Comparison of ENCODE assay signal across 8 cellular contexts in genomic region chr12:112380663-112381420, GRCh38. TPM values are rescaled to one million over a fixed set of nuclear protein-coding genes. Genes with fewer than 3 reads are reported as not detected.
A peak's percentile ranks its signal among the peaks of the same experiment; 100 is the strongest.
DNase-seq lines count a peak whose midpoint lies in the region; ATAC-seq and TF ChIP-seq lines count a peak whose summit lies in the region.

No MANE protein-coding gene starts in this region.

- no peaks in the 10 kb centered on the region for H3K36me3 ChIP-seq in PC-9 (ENCODE audit: low read depth)
- H3K36me3 ChIP-seq in naive thymus-derived CD4-positive, alpha-beta T cell (ENCODE audit: control insufficient read depth in 2 of 3, insufficient read depth in 3 of 3, low read length in 3 of 3), result no peaks in the 10 kb centered on the region

- peaks cover under 1% of the 10 kb centered on the region; the same call in 1 of the 2 replicates for H3F3A ChIP-seq in PC-9 (ENCODE audit: insufficient read depth, low read depth)

- H3K9me2 ChIP-seq in PC-9 (ENCODE audit: insufficient read depth), result no peaks in the 10 kb centered on the region

- H3K4me2 ChIP-seq in PC-9, result peak overlapping the region; percentile 91

- no peaks in the 10 kb centered on the region for H3K9me3 Mint-ChIP-seq in endothelial cell (ENCODE audit: unreplicated experiment)
- no peaks in the 10 kb centered on the region for H3K9me3 Mint-ChIP-seq in naive thymus-derived CD4-positive, alpha-beta T cell

- H4K20me1 ChIP-seq in PC-9 (ENCODE audit: insufficient read depth), result peaks cover 5% of the 10 kb centered on the region

- H2AFZ ChIP-seq in PC-9, result peak overlapping the region; percentile 97

- peaks cover 8% of the 10 kb centered on the region for H3K27me3 Mint-ChIP-seq in endothelial cell (ENCODE audit: unreplicated experiment)
- no peaks in the 10 kb centered on the region for H3K27me3 Mint-ChIP-seq in naive thymus-derived CD4-positive, alpha-beta T cell

- H3K79me2 ChIP-seq in PC-9 (ENCODE audit: low read depth), result peaks cover 52% of the 10 kb centered on the region

- peak overlapping the region; percentile 65 for H3K27ac Mint-ChIP-seq in endothelial cell (ENCODE audit: unreplicated experiment)
- H3K27ac Mint-ChIP-seq in naive thymus-derived CD4-positive, alpha-beta T cell, result peak overlapping the region; percentile 69 to 96 (median 84)

- peaks cover 18% of the 10 kb centered on the region for H3K4me1 Mint-ChIP-seq in endothelial cell (ENCODE audit: unreplicated experiment)
- peaks cover 11 to 33% (median 28%) of the 10 kb centered on the region in 7 donors for H3K4me1 Mint-ChIP-seq in naive thymus-derived CD4-positive, alpha-beta T cell

- intact Hi-C loops in PC-9 (cut with micrococcal nuclease; ENCODE audit: unreplicated experiment), result loop anchor here (1.0 to 10.0 kb wide), 3 partner anchors 306 to 556 kb away; no protein-coding TSS in a partner anchor
- intact Hi-C loops in naive thymus-derived CD4-positive, alpha-beta T cell (cut with micrococcal nuclease), result loop anchor here (5.0 to 10.0 kb wide), 2 partner anchors 694 to 786 kb away; partner anchors contain the start of genes ATXN2 (in 2 of the 2), ACAD10 (in 1 of the 2) and BRAP (in 1 of the 2)

- H3K4me3 Mint-ChIP-seq in endothelial cell (ENCODE audit: unreplicated experiment), result peak overlapping the region; percentile 99
- peak overlapping the region; percentile 87 to 97 (median 94) for H3K4me3 Mint-ChIP-seq in naive thymus-derived CD4-positive, alpha-beta T cell

- peaks cover 15% of the 10 kb centered on the region for H3K4me1 ChIP-seq in PC-9 (replicated peaks; ENCODE audit: insufficient read depth)
- peaks cover 6 to 15% of the 10 kb centered on the region in 2 donors for H3K4me1 ChIP-seq in naive thymus-derived CD4-positive, alpha-beta T cell (ENCODE audit: control insufficient read depth in 2 of 2, insufficient read depth in 2 of 2, low read length in 2 of 2)

- TSS peak; percentile 62 for BruUV-seq in PC-9 (replicated peaks; lab: Mats Ljungman, UMichigan)

- H3K4me3 ChIP-seq in PC-9, result peak overlapping the region; percentile 89
- peak overlapping the region; percentile 51 for H3K4me3 ChIP-seq in naive thymus-derived CD4-positive, alpha-beta T cell (ENCODE audit: low read length)

- DNase-seq in NCI-H82 (lab: John Stamatoyannopoulos, UW) (peak; percentile 25), NCI-H82 treated with DMSO at 0.1 percent for 48 hours (lab: John Stamatoyannopoulos, UW; ENCODE audit: unreplicated experiment) (no peak), PC-9 (no peak), endothelial cell (ENCODE audit: low spot score) (peak; percentile 23), COR-L47 (lab: John Stamatoyannopoulos, UW) (no peak), NCI-H1048 (lab: John Stamatoyannopoulos, UW) (no peak)
- DNase-seq in naive thymus-derived CD4-positive, alpha-beta T cell, result peak in 1 of 9 donors; percentile 28

- no peak overlapping the region for H3K27ac ChIP-seq in PC-9
- peak overlapping the region; percentile 76 for H3K27ac ChIP-seq in naive thymus-derived CD4-positive, alpha-beta T cell (ENCODE audit: low read depth, low read length)

- POLR2A ChIA-PET in PC-9 (lab: Charles Lee; ENCODE audit: unreplicated experiment), result interaction anchor here (0.6 kb wide), 1 partner anchor 101 kb away, joined by 3 read pairs; no protein-coding TSS in a partner anchor
- POLR2A ChIA-PET in naive thymus-derived CD4-positive, alpha-beta T cell (lab: Charles Lee), result interaction anchor here (0.6 to 1.0 kb wide), 3 partner anchors 12 to 273 kb away, joined by 3 to 6 read pairs (median 3); no protein-coding TSS in a partner anchor

- H3K27me3 ChIP-seq in PC-9 (ENCODE audit: insufficient read depth, low read depth), result no peaks in the 10 kb centered on the region
- no peaks in the 10 kb centered on the region for H3K27me3 ChIP-seq in naive thymus-derived CD4-positive, alpha-beta T cell (ENCODE audit: control insufficient read depth in 2 of 2, insufficient read depth in 2 of 2, low read length in 2 of 2)

- no peak for TF ChIP-seq CTCF in PC-9 (conservative IDR thresholded peaks at IDR 0.05)
- TF ChIP-seq CTCF in endothelial cell (IDR thresholded peaks at IDR 0.05; ENCODE audit: unreplicated experiment), result no peak

- H3K36me3 Mint-ChIP-seq in endothelial cell (ENCODE audit: low read depth, unreplicated experiment), result peaks cover 5% of the 10 kb centered on the region
- peaks cover 0 to 4% (median 0%) of the 10 kb centered on the region in 5 donors for H3K36me3 Mint-ChIP-seq in naive thymus-derived CD4-positive, alpha-beta T cell

- CTCF ChIA-PET in PC-9 (lab: Charles Lee), result interaction anchor here (0.7 kb wide), 1 partner anchor 17 kb away, joined by 3 read pairs; no protein-coding TSS in a partner anchor
- CTCF ChIA-PET in naive thymus-derived CD4-positive, alpha-beta T cell (lab: Charles Lee), result no interaction called here

- no peaks in the 10 kb centered on the region for H3K9me3 ChIP-seq in PC-9 (ENCODE audit: insufficient read depth, low read depth)
- H3K9me3 ChIP-seq in naive thymus-derived CD4-positive, alpha-beta T cell (ENCODE audit: control insufficient read depth in 2 of 3, low read length in 3 of 3), result no peaks in the 10 kb centered on the region

- ATAC-seq in naive thymus-derived CD4-positive, alpha-beta T cell, result no peak
- ATAC-seq in HG02973 (IDR thresholded peaks at IDR 0.05; ENCODE audit: unreplicated experiment), result no peak

RNA-seq across cellular contexts. Expression of gene HECTD4, which starts 1.4 kb away (rescaled TPM):
- 37.4 and 39.8 TPM in 2 replicates for total RNA-seq in PC-9 (2021)
- 47.9 TPM for total RNA-seq in endothelial cell (ENCODE audit: unreplicated experiment)
- 10 to 100 TPM; 44.9 to 57.7 (median 51.4) TPM for total RNA-seq in naive thymus-derived CD4-positive, alpha-beta T cell
- polyA plus RNA-seq in naive thymus-derived CD4-positive, alpha-beta T cell, result 1 to 10 TPM; 3.1 to 4.9 TPM

RNA-seq across cellular contexts. Expression of gene RPL6, which starts 28.6 kb away (rescaled TPM):
- 1,421 and 1,543 TPM in 2 replicates for total RNA-seq in PC-9 (2021)
- 1,436 TPM for total RNA-seq in endothelial cell (ENCODE audit: unreplicated experiment)
- total RNA-seq in naive thymus-derived CD4-positive, alpha-beta T cell, result 1,000 to 10,000 TPM; 1,134 to 1,668 (median 1,601) TPM
- polyA plus RNA-seq in naive thymus-derived CD4-positive, alpha-beta T cell, result 100 to 1,000 TPM; 697 to 787 TPM

RNA-seq across cellular contexts. Expression of gene PTPN11, which starts 37.9 kb away (rescaled TPM):
- total RNA-seq in PC-9 (2021), result 91.2 and 113 TPM in 2 replicates
- total RNA-seq in endothelial cell (ENCODE audit: unreplicated experiment), result 97.8 TPM
- 10 to 100 TPM; 43.5 to 94.7 (median 46.7) TPM for total RNA-seq in naive thymus-derived CD4-positive, alpha-beta T cell
- polyA plus RNA-seq in naive thymus-derived CD4-positive, alpha-beta T cell, result 10 to 100 TPM; 70.2 to 78.1 TPM

Comparison
In these comparisons a context has a peak if more than half of its experiments do, and no peak if none do; other contexts are left out.
1. DNase-seq: peak in NCI-H82 (single experiment) and endothelial cell (single experiment); none in NCI-H82 treated with DMSO at 0.1 percent for 48 hours (single experiment), PC-9 (0 of 2), COR-L47 (single experiment) and NCI-H1048 (single experiment).